Comparison of ENCODE assay signal across 19 cellular contexts in the genomic region with DNA sequence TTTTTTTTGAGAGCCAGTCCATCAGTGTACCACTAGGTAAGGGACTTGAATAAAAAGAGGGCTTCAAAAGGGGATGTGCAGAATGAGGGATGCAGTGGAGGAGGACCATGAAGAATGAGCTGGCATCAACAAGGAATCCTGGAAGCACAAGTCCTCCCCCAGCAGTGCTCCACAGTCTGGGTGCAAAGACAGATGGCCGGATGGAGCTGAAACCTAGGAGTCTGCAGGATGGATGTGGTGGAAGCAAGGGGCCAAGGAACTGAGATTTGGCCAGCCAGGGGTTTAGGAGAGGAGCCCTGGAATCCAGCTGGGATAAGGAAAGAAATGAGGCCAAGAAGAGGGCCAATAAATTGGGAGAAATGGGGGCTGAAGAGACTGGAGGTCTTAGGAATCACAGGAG. TPM values are rescaled to one million over a fixed set of nuclear protein-coding genes. Genes with fewer than 3 reads are reported as not detected.
DNase-seq lines count a peak whose midpoint lies in the region; ATAC-seq and TF ChIP-seq lines count a peak whose summit lies in the region.
"Had no signal": no experiment of that assay in that cellular context is flagged by ENCODE, and none has a peak within 500 bp of the region (broad histone marks: within the 10 kb centered on the region; RNA-seq: fewer than 3 reads in every experiment).

No MANE protein-coding gene starts in this region.

- peaks cover 46% of the 10 kb centered on the region for H3K27me3 ChIP-seq in left ventricle myocardium inferior (ENCODE audit: low read depth)
- H3K27me3 ChIP-seq in layer of hippocampus (ENCODE audit: control insufficient read depth, insufficient read depth, low read length): peaks cover 2% of the 10 kb centered on the region
- H3K27me3 ChIP-seq: BLaER1 had no signal

- DNase-seq in Right ventricle myocardium inferior (ENCODE audit: missing footprints) (peak; percentile 9), left ventricle myocardium inferior (no peak), substantia nigra (lab: John Stamatoyannopoulos, UW) (no peak), SKM-1 treated with dmso at 0.1 percent for 144 hours (lab: John Stamatoyannopoulos, UW; ENCODE audit: unreplicated experiment) (no peak), amygdala (lab: John Stamatoyannopoulos, UW) (no peak)
- DNase-seq: Caco-2; CD4-positive, CD25-positive, alpha-beta regulatory T cell; CD8-positive, alpha-beta T cell; DMS153; DND-41; GOT3; HFFc6 had no signal

- H3K27ac ChIP-seq in left ventricle myocardium inferior (replicated peaks) (no peak overlapping the region), layer of hippocampus (ENCODE audit: low read depth, low read length) (peak overlapping the region; percentile 46), substantia nigra (ENCODE audit: low read depth, low read length, poor library complexity, severe bottlenecking) (peak overlapping the region; percentile 94)
- H3K27ac ChIP-seq: 22Rv1, BLaER1, C4-2B had no signal

- H3K4me1 ChIP-seq in left ventricle myocardium inferior: peaks cover 9% of the 10 kb centered on the region
- H3K4me1 ChIP-seq: HAP-1 had no signal

- intact Hi-C loops in Right ventricle myocardium inferior (cut with DNase I): no loop called here
- intact Hi-C loops in left ventricle myocardium inferior (cut with micrococcal nuclease): no loop called here

- H3K9me3 ChIP-seq in left ventricle myocardium inferior (replicated peaks): no peaks in the 10 kb centered on the region
- H3K9me3 ChIP-seq: BLaER1, Caco-2, HAP-1 had no signal

- no peaks in the 10 kb centered on the region for H3K36me3 ChIP-seq in left ventricle myocardium inferior
- H3K36me3 ChIP-seq: BLaER1, HAP-1 had no signal

- TF ChIP-seq CTCF in left ventricle myocardium inferior (IDR thresholded peaks at IDR 0.05; ENCODE audit: borderline replicate concordance): no peak

- H3K4me3 ChIP-seq in left ventricle myocardium inferior: no peak overlapping the region
- H3K4me3 ChIP-seq: BLaER1, HAP-1 had no signal

- ATAC-seq in Right ventricle myocardium inferior: no peak
- ATAC-seq in HG03439 (IDR thresholded peaks at IDR 0.05; ENCODE audit: unreplicated experiment): no peak
- ATAC-seq: CD8-positive, alpha-beta T cell had no signal

RNA-seq across cellular contexts. Expression of a gene that starts 51.8 kb away (rescaled TPM):
- total RNA-seq in Right ventricle myocardium inferior (0.16 TPM), left ventricle myocardium inferior (0.16 TPM)
- total RNA-seq: B cell; Caco-2; CD4-positive, CD25-positive, alpha-beta regulatory T cell; CD8-positive, alpha-beta T cell; HFFc6 had no signal
